ENCODE assay signal across 9 cellular contexts in genomic region chr16:3857189-3858013, GRCh38. TPM values are rescaled to one million over a fixed set of nuclear protein-coding genes. Genes with fewer than 3 reads are reported as not detected.
DNase-seq lines count a peak whose midpoint lies in the region; ATAC-seq and TF ChIP-seq lines count a peak whose summit lies in the region.
"Had no signal": no experiment of that assay in that cellular context is flagged by ENCODE, and none has a peak within 500 bp of the region (broad histone marks: within the 10 kb centered on the region; RNA-seq: fewer than 3 reads in every experiment).

No MANE protein-coding gene starts in this region.

- H2BK120ac ChIP-seq in mesendoderm (ENCODE audit: low read depth, low read length) = no peak overlapping the region

- no peaks in the 10 kb centered on the region for H3K9me3 Mint-ChIP-seq in CD4-positive, CD25-positive, alpha-beta regulatory T cell
- no peaks in the 10 kb centered on the region for H3K9me3 Mint-ChIP-seq in activated naive CD4-positive, alpha-beta T cell treated with anti-CD3 and anti-CD28 coated beads for 36 hours
- H3K9me3 Mint-ChIP-seq: neural crest cell had no signal

- H3K56ac ChIP-seq in mesendoderm (ENCODE audit: low read length) = no peak overlapping the region

- no peak overlapping the region for H3K23ac ChIP-seq in mesendoderm (ENCODE audit: low read length)

- H3K4ac ChIP-seq in mesendoderm (ENCODE audit: low read depth, low read length) = no peak overlapping the region

- peaks cover 10% of the 10 kb centered on the region for H3K36me3 Mint-ChIP-seq in CD4-positive, CD25-positive, alpha-beta regulatory T cell
- H3K36me3 Mint-ChIP-seq in activated naive CD4-positive, alpha-beta T cell treated with anti-CD3 and anti-CD28 coated beads for 36 hours (ENCODE audit: low read depth) = no peaks in the 10 kb centered on the region

- CTCF ChIA-PET in activated naive CD4-positive, alpha-beta T cell treated with anti-CD3 and anti-CD28 coated beads for 36 hours (lab: Charles Lee) = no interaction called here

- no peak overlapping the region for H4K8ac ChIP-seq in mesendoderm (ENCODE audit: low read depth, low read length)

- H3K4me1 Mint-ChIP-seq in CD4-positive, CD25-positive, alpha-beta regulatory T cell = peaks cover 41 to 95% (median 71%) of the 10 kb centered on the region in 4 donors
- peaks cover 67% of the 10 kb centered on the region for H3K4me1 Mint-ChIP-seq in activated naive CD4-positive, alpha-beta T cell treated with anti-CD3 and anti-CD28 coated beads for 36 hours (ENCODE audit: low read depth)

- H3K4me1 ChIP-seq in CD4-positive, CD25-positive, alpha-beta regulatory T cell (ENCODE audit: control insufficient read depth, insufficient read depth, low read length, poor library complexity, severe bottlenecking) = peaks cover 59% of the 10 kb centered on the region
- H3K4me1 ChIP-seq in body of pancreas = peaks cover 56% of the 10 kb centered on the region
- peaks cover 4% of the 10 kb centered on the region for H3K4me1 ChIP-seq in mucosa of descending colon (ENCODE audit: low read depth)
- peaks cover 6% of the 10 kb centered on the region for H3K4me1 ChIP-seq in mesendoderm (ENCODE audit: control insufficient read depth, low read depth, low read length)

- H3K79me1 ChIP-seq in mesendoderm (ENCODE audit: low read length) = peaks cover 23% of the 10 kb centered on the region

- no peak overlapping the region for H4K5ac ChIP-seq in mesendoderm (ENCODE audit: low read length)

- H3K36me3 ChIP-seq in CD4-positive, CD25-positive, alpha-beta regulatory T cell (ENCODE audit: control insufficient read depth, insufficient read depth, low read length) = peaks cover 6% of the 10 kb centered on the region
- no peaks in the 10 kb centered on the region for H3K36me3 ChIP-seq in body of pancreas (replicated peaks in 1 of 2; ENCODE audit: insufficient read depth in 1 of 2, low read depth in 2 of 2)
- no peaks in the 10 kb centered on the region for H3K36me3 ChIP-seq in mucosa of descending colon (ENCODE audit: low read depth)
- H3K36me3 ChIP-seq in mesendoderm (ENCODE audit: control insufficient read depth, insufficient read depth, low read length) = no peaks in the 10 kb centered on the region

- H3K27me3 ChIP-seq in CD4-positive, CD25-positive, alpha-beta regulatory T cell (ENCODE audit: control insufficient read depth, insufficient read depth, low read length) = no peaks in the 10 kb centered on the region
- H3K27me3 ChIP-seq in body of pancreas (no peaks in the 10 kb centered on the region), mesendoderm (ENCODE audit: insufficient read depth, low read length, poor library complexity) (no peaks in the 10 kb centered on the region)

- no peak for ATAC-seq in CD4-positive, CD25-positive, alpha-beta regulatory T cell (ENCODE audit: low read depth in 2 of 2)
- ATAC-seq in HG03108 (IDR thresholded peaks at IDR 0.05; ENCODE audit: unreplicated experiment) = peak; percentile 36
- ATAC-seq in body of pancreas = peak; percentile 53
- peak; percentile 63 for ATAC-seq in mucosa of descending colon

- H3K4me3 ChIP-seq in CD4-positive, CD25-positive, alpha-beta regulatory T cell (ENCODE audit: low read depth, low read length) = no peak overlapping the region
- no peak overlapping the region for H3K4me3 ChIP-seq in body of pancreas
- no peak overlapping the region for H3K4me3 ChIP-seq in mucosa of descending colon
- no peak overlapping the region for H3K4me3 ChIP-seq in mesendoderm (ENCODE audit: low read length)

- H3K27ac ChIP-seq in CD4-positive, CD25-positive, alpha-beta regulatory T cell (ENCODE audit: insufficient read depth, low read length, poor library complexity, severe bottlenecking) = peak overlapping the region; percentile 14
- peak overlapping the region in 2 of 4 donors; percentile 48 to 59 for H3K27ac ChIP-seq in body of pancreas
- H3K27ac ChIP-seq in mesendoderm (ENCODE audit: low read depth, low read length) = no peak overlapping the region

- H3K4me3 Mint-ChIP-seq in CD4-positive, CD25-positive, alpha-beta regulatory T cell = peak overlapping the region in 3 of 4 donors; percentile 26 to 36 (median 31)
- H3K4me3 Mint-ChIP-seq in activated naive CD4-positive, alpha-beta T cell treated with anti-CD3 and anti-CD28 coated beads for 36 hours = no peak overlapping the region
- H3K4me3 Mint-ChIP-seq: neural crest cell had no signal

- TF ChIP-seq CTCF in body of pancreas (IDR thresholded peaks at IDR 0.05) (no peak), mucosa of descending colon (IDR thresholded peaks at IDR 0.05) (no peak)

- H2BK5ac ChIP-seq in mesendoderm (ENCODE audit: low read length) = no peak overlapping the region

- 25 to 35% methylated on average over 12 of the region's 12 CpGs for WGBS in body of pancreas, 2 donors
- WGBS in mesendoderm (ENCODE audit: extremely low coverage, insufficient coverage, low lambda C conversion rate) = no CpG with 5 or more reads among the region's 12 CpGs

- intact Hi-C loops in body of pancreas (cut with DNase I) (no loop called here), mucosa of descending colon (cut with DNase I, micrococcal nuclease) (no loop called here)
- intact Hi-C loops in activated naive CD4-positive, alpha-beta T cell treated with anti-CD3 and anti-CD28 coated beads for 36 hours (cut with micrococcal nuclease) = no loop called here

- no peak overlapping the region for H2AK5ac ChIP-seq in mesendoderm (ENCODE audit: low read length)

- H3K9me3 ChIP-seq in CD4-positive, CD25-positive, alpha-beta regulatory T cell (ENCODE audit: control insufficient read depth in 2 of 2, low read length in 2 of 2) = no peaks in the 10 kb centered on the region
- H3K9me3 ChIP-seq in body of pancreas = no peaks in the 10 kb centered on the region
- H3K9me3 ChIP-seq in mucosa of descending colon = no peaks in the 10 kb centered on the region

- no peaks in the 10 kb centered on the region for H3K27me3 Mint-ChIP-seq in CD4-positive, CD25-positive, alpha-beta regulatory T cell
- H3K27me3 Mint-ChIP-seq in activated naive CD4-positive, alpha-beta T cell treated with anti-CD3 and anti-CD28 coated beads for 36 hours (ENCODE audit: low read depth) = no peaks in the 10 kb centered on the region

- no peak overlapping the region for H3K18ac ChIP-seq in mesendoderm (ENCODE audit: low read length)

- TF ChIP-seq POLR2A in body of pancreas (IDR thresholded peaks at IDR 0.05) = no peak

- H2BK15ac ChIP-seq in mesendoderm (replicated peaks; ENCODE audit: low read depth) = no peak overlapping the region

- DNase-seq in CD4-positive, CD25-positive, alpha-beta regulatory T cell = no peak
- peak in 2 of 4 donors; percentile 38 to 67 for DNase-seq in body of pancreas
- DNase-seq in mucosa of descending colon = peak in 1 of 3 donors; percentile 27
- no peak for DNase-seq in RKO (ENCODE audit: low spot score)
- no peak for DNase-seq in activated naive CD4-positive, alpha-beta T cell treated with anti-CD3 and anti-CD28 coated beads for 36 hours
- DNase-seq in putamen (ENCODE audit: low spot score) = no peak
- DNase-seq in mesendoderm = no peak

- peaks cover 89% of the 10 kb centered on the region for H3K79me2 ChIP-seq in mesendoderm (ENCODE audit: control insufficient read depth, insufficient read depth, low read length)

- no peak overlapping the region for H3K9ac ChIP-seq in mesendoderm (ENCODE audit: low read length)

- H3K27ac Mint-ChIP-seq in CD4-positive, CD25-positive, alpha-beta regulatory T cell = peak overlapping the region in 2 of 3 donors; percentile 65 to 84
- H3K27ac Mint-ChIP-seq in activated naive CD4-positive, alpha-beta T cell treated with anti-CD3 and anti-CD28 coated beads for 36 hours = no peak overlapping the region

- no peak overlapping the region for H3K4me2 ChIP-seq in mesendoderm (ENCODE audit: low read length)

RNA-seq across cellular contexts. Expression of gene CREBBP, which starts 23.1 kb away (rescaled TPM):
- total RNA-seq in CD4-positive, CD25-positive, alpha-beta regulatory T cell = 192 TPM
- 1 to 10 TPM; 3.3 to 8.1 (median 4.0) TPM for polyA plus RNA-seq in CD4-positive, CD25-positive, alpha-beta regulatory T cell
- total RNA-seq in body of pancreas (10 to 100 TPM; 35.3 to 57.7 TPM), mucosa of descending colon (100 to 1,000 TPM in 1 of 3 donors, 10 to 100 TPM in 2; 57.9 to 107 (median 81.6) TPM)
- 10 to 100 TPM; 29.9 to 33.0 TPM for total RNA-seq in activated naive CD4-positive, alpha-beta T cell treated with anti-CD3 and anti-CD28 coated beads for 36 hours
- 43.5 TPM for polyA plus RNA-seq in mesendoderm (2013, experiment 1 of 2)
- 43.2 TPM for polyA plus RNA-seq in mesendoderm (2013, experiment 2 of 2)

Comparison
In these comparisons a context has a peak if more than half of its experiments do, and no peak if none do; other contexts are left out.
1. ATAC-seq: peak in HG03108 (single experiment), body of pancreas (single experiment) and mucosa of descending colon (single experiment); none in CD4-positive, CD25-positive, alpha-beta regulatory T cell (0 of 2).